In genomic region chr2:203354966-203355365, GRCh38 we compare ENCODE assay signal across 20 cellular contexts. TPM values are rescaled to one million over a fixed set of nuclear protein-coding genes. Genes with fewer than 3 reads are reported as not detected.
DNase-seq lines count a peak whose midpoint lies in the region; ATAC-seq and TF ChIP-seq lines count a peak whose summit lies in the region.
"Had no signal": no experiment of that assay in that cellular context is flagged by ENCODE, and none has a peak within 500 bp of the region (broad histone marks: within the 10 kb centered on the region; RNA-seq: fewer than 3 reads in every experiment).

No MANE protein-coding gene starts in this region.

- H4K20me1 ChIP-seq in GM23338 (replicated peaks; ENCODE audit: insufficient read depth): peaks cover 39% of the 10 kb centered on the region

- H3K27ac Mint-ChIP-seq in GM23338 (no peak overlapping the region), chondrocyte (ENCODE audit: unreplicated experiment) (peak overlapping the region; percentile 23), endodermal cell (peak overlapping the region; percentile 26)
- H3K27ac Mint-ChIP-seq: CD14-positive monocyte; CD4-positive, alpha-beta T cell; CD8-positive, alpha-beta memory T cell had no signal

- H3K27me3 ChIP-seq in GM23338 (ENCODE audit: insufficient read depth) (no peaks in the 10 kb centered on the region), endodermal cell (ENCODE audit: control insufficient read depth, insufficient read depth, low read length, poor library complexity, severe bottlenecking) (no peaks in the 10 kb centered on the region)
- H3K27me3 ChIP-seq: BE2C; BLaER1 treated with 17β-estradiol and CSF1 and Interleukin-3, amounts not matched to agents 10 nM and 100 nM had no signal

- no peak overlapping the region for H3K9ac ChIP-seq in endodermal cell (ENCODE audit: extremely low read depth, low read length, poor library complexity, severe bottlenecking)
- H3K9ac ChIP-seq: BLaER1 treated with 17β-estradiol and CSF1 and Interleukin-3, amounts not matched to agents 10 nM and 100 nM; GM23248 had no signal

- H3K36me3 Mint-ChIP-seq in GM23338 (ENCODE audit: low read depth) (peaks cover 25% of the 10 kb centered on the region; the same call in 2 of the 3 replicates), chondrocyte (ENCODE audit: low read depth) (no peaks in the 10 kb centered on the region), endodermal cell (ENCODE audit: low read depth) (peaks cover 33% of the 10 kb centered on the region)
- H3K36me3 Mint-ChIP-seq: CD14-positive monocyte had no signal

- DNase-seq in GM23338 (ENCODE audit: low spot score) (no peak), chondrocyte (ENCODE audit: low spot score) (no peak), endodermal cell (no peak), lung microvascular endothelial cell (ENCODE audit: low read depth in 2 of 2) (peak; percentile 54 to 65), amniotic stem cell (lab: John Stamatoyannopoulos, UW) (no peak), Ammon's horn (ENCODE audit: low spot score) (no peak), T-helper 2 cell (no peak)
- DNase-seq: BE2C; CD4-positive, alpha-beta T cell; CD8-positive, alpha-beta memory T cell; DMS 273 treated with DMSO at 0.1 percent for 48 hours; DMS79; EL; GDM1; GM23248; H9 had no signal

- peaks cover 100% of the 10 kb centered on the region for H3K79me2 ChIP-seq in GM23338 (replicated peaks; ENCODE audit: insufficient read depth)

- H3K4me2 ChIP-seq in GM23338: no peak overlapping the region
- H3K4me2 ChIP-seq: BLaER1 treated with 17β-estradiol and CSF1 and Interleukin-3, amounts not matched to agents 10 nM and 100 nM had no signal

- TF ChIP-seq CTCF in GM23338 (conservative IDR thresholded peaks at IDR 0.05; ENCODE audit: low read depth in 2 of 2) (no peak), chondrocyte (IDR thresholded peaks at IDR 0.05) (no peak), endodermal cell (conservative IDR thresholded peaks at IDR 0.05) (no peak)

- H3K36me3 ChIP-seq in GM23338 (ENCODE audit: insufficient read depth) (0 out of 2 replicates have a peak, but pooled peaks cover 3% of the 10 kb centered on the region), endodermal cell (ENCODE audit: control insufficient read depth, insufficient read depth, low read length) (peaks cover 23% of the 10 kb centered on the region)
- H3K36me3 ChIP-seq: BE2C had no signal

- no peak overlapping the region for H2AFZ ChIP-seq in GM23338
- H2AFZ ChIP-seq: GM23248 had no signal

- H3K9me3 ChIP-seq in endodermal cell (ENCODE audit: control insufficient read depth, low read length): peaks cover 18% of the 10 kb centered on the region
- H3K9me3 ChIP-seq: BE2C had no signal

- H3K4me3 ChIP-seq in GM23338 (no peak overlapping the region), endodermal cell (ENCODE audit: low read length) (no peak overlapping the region)
- H3K4me3 ChIP-seq: BLaER1 treated with 17β-estradiol and CSF1 and Interleukin-3, amounts not matched to agents 10 nM and 100 nM; GM12878; GM23248 had no signal

- 94 to 95% methylated on average over 3 of the region's 3 CpGs for WGBS in endodermal cell (ENCODE audit: insufficient coverage in 1 of 2, insufficient read length in 1 of 2), 2 experiments

- H3K27me3 Mint-ChIP-seq in GM23338 (ENCODE audit: insufficient read depth, low read depth, poor library complexity) (peaks cover 2% of the 10 kb centered on the region), chondrocyte (ENCODE audit: low read depth) (no peaks in the 10 kb centered on the region), endodermal cell (ENCODE audit: insufficient read depth) (no peaks in the 10 kb centered on the region)
- H3K27me3 Mint-ChIP-seq: CD4-positive, alpha-beta T cell; CD8-positive, alpha-beta memory T cell had no signal

- H3K4me1 Mint-ChIP-seq in GM23338: no peaks in the 10 kb centered on the region; the same call in 2 of the 3 replicates
- peaks cover 4% of the 10 kb centered on the region for H3K4me1 Mint-ChIP-seq in chondrocyte (ENCODE audit: low read depth)
- no peaks in the 10 kb centered on the region for H3K4me1 Mint-ChIP-seq in endodermal cell
- H3K4me1 Mint-ChIP-seq: CD14-positive monocyte had no signal

- H3K4me3 Mint-ChIP-seq in GM23338 (no peak overlapping the region), chondrocyte (ENCODE audit: unreplicated experiment) (no peak overlapping the region), endodermal cell (no peak overlapping the region)
- H3K4me3 Mint-ChIP-seq: CD14-positive monocyte; CD4-positive, alpha-beta T cell; CD8-positive, alpha-beta memory T cell; H9 had no signal

- no peaks in the 10 kb centered on the region for H3K9me2 ChIP-seq in GM23338 (ENCODE audit: insufficient read depth)

- no peak for ATAC-seq in GM23338
- ATAC-seq: GM12878, HCT116 had no signal

- H3K9me3 Mint-ChIP-seq in GM23338: peaks cover 7% of the 10 kb centered on the region; the same call in 1 of the 3 replicates
- H3K9me3 Mint-ChIP-seq in chondrocyte (ENCODE audit: low read depth): no peaks in the 10 kb centered on the region
- H3K9me3 Mint-ChIP-seq in endodermal cell: peaks cover 12% of the 10 kb centered on the region
- H3K9me3 Mint-ChIP-seq: CD4-positive, alpha-beta T cell; CD8-positive, alpha-beta memory T cell had no signal

- H3K27ac ChIP-seq in GM23338 (ENCODE audit: low read depth) (0 out of 2 replicates have a peak overlapping the region, but pooled peaks have one; percentile 47), endodermal cell (ENCODE audit: low read depth, low read length) (no peak overlapping the region)
- H3K27ac ChIP-seq: BLaER1 treated with 17β-estradiol and CSF1 and Interleukin-3, amounts not matched to agents 10 nM and 100 nM; GM23248 had no signal

- no peaks in the 10 kb centered on the region; the same call in 1 of the 2 replicates for H3F3A ChIP-seq in GM23338 (replicated peaks; ENCODE audit: low read depth)

- H3K4me1 ChIP-seq in GM23338 (ENCODE audit: insufficient read depth): no peaks in the 10 kb centered on the region; the same call in 1 of the 2 replicates
- H3K4me1 ChIP-seq in endodermal cell (ENCODE audit: control insufficient read depth, insufficient read depth, low read length): no peaks in the 10 kb centered on the region
- H3K4me1 ChIP-seq: BE2C had no signal

TF ChIP-seq in GM23338, 12 proteins besides CTCF, POLR2A, EP300 and RAD21 (continues in another document):
- no peak for TF ChIP-seq POLR2AphosphoS5 (IDR thresholded peaks at IDR 0.05; ENCODE audit: low read depth)
- TF ChIP-seq EZH2phosphoT487 (IDR thresholded peaks at IDR 0.05; ENCODE audit: unreplicated experiment): no peak
- TF ChIP-seq JUNB (IDR thresholded peaks at IDR 0.05; ENCODE audit: unreplicated experiment): no peak
- TF ChIP-seq, protein P1, sequence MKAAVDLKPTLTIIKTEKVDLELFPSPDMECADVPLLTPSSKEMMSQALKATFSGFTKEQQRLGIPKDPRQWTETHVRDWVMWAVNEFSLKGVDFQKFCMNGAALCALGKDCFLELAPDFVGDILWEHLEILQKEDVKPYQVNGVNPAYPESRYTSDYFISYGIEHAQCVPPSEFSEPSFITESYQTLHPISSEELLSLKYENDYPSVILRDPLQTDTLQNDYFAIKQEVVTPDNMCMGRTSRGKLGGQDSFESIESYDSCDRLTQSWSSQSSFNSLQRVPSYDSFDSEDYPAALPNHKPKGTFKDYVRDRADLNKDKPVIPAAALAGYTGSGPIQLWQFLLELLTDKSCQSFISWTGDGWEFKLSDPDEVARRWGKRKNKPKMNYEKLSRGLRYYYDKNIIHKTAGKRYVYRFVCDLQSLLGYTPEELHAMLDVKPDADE (IDR thresholded peaks at IDR 0.05): no peak
- no peak for TF ChIP-seq ZNF114 (CRISPR knock-in tag; IDR thresholded peaks at IDR 0.05)
- no peak for TF ChIP-seq EZH2 (IDR thresholded peaks at IDR 0.05; ENCODE audit: low read depth, unreplicated experiment)
- TF ChIP-seq NANOG (IDR thresholded peaks at IDR 0.05; ENCODE audit: borderline replicate concordance): no peak
- TF ChIP-seq REST (IDR thresholded peaks at IDR 0.05; ENCODE audit: unreplicated experiment): no peak
- TF ChIP-seq STAT1 (IDR thresholded peaks at IDR 0.05; ENCODE audit: unreplicated experiment): no peak

RNA-seq across cellular contexts. Expression of gene ABI2, which starts 26.8 kb away (rescaled TPM):
- total RNA-seq in GM23338 (2014; rRNA removed; shearing (Covaris generic)): 94.3 and 114 TPM in 2 replicates
- polyA plus RNA-seq in GM23338 (2016; fragmentation: Nextera tagmentation; extraction: Ambion mirVana): 37.2 and 46.5 TPM in 2 replicates
- total RNA-seq in chondrocyte: 48.1 to 49.0 TPM (median 48.8 TPM) in 3 replicates
- total RNA-seq in endodermal cell: 100 to 1,000 TPM; 115 to 139 TPM
- 145 TPM for polyA plus RNA-seq in endodermal cell (2013, experiment 1 of 2)
- 143 TPM for polyA plus RNA-seq in endodermal cell (2013, experiment 2 of 2)
- 18.3 and 19.4 TPM in 2 replicates for total RNA-seq in lung microvascular endothelial cell

Comparison
In these comparisons a context has a peak if more than half of its experiments do, and no peak if none do; other contexts are left out.
1. DNase-seq: peak in lung microvascular endothelial cell (2 of 2); none in GM23338 (single experiment), chondrocyte (single experiment), endodermal cell (single experiment), amniotic stem cell (single experiment), Ammon's horn (single experiment) and T-helper 2 cell (0 of 5).